Comparison of ENCODE assay signal across 16 cellular contexts in the genomic region with DNA sequence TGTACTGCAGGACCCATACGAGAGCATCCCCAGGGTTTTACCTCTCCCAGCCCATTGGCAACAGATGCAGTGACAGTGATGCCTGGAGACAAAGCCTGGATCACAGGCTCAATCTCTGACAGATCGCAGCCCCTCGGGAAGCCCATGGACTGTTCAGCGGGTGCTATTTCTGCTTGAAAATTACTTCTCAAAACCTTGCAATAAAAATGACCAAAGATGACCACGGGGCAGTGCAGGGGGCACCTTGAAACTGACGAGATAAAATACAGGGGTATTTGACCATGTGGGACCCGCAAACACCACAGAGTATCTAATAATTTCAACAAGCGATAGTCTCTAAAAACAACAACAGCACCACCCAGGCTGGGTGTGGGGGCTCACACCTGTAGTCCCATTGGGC.
DNase-seq lines count a peak whose midpoint lies in the region; ATAC-seq and TF ChIP-seq lines count a peak whose summit lies in the region.
"Had no signal": no experiment of that assay in that cellular context is flagged by ENCODE, and none has a peak within 500 bp of the region (broad histone marks: within the 10 kb centered on the region; RNA-seq: fewer than 3 reads in every experiment).

No MANE protein-coding gene starts in this region.

- no peak overlapping the region for H3K4me2 ChIP-seq in PC-3 (ENCODE audit: low read length)

- H3K9me3 ChIP-seq in AG04450 (ENCODE audit: control insufficient read depth, insufficient read depth, low read length) (no peaks in the 10 kb centered on the region), HEK293 (ENCODE audit: control insufficient read depth, insufficient read depth, low read depth, low read length) (no peaks in the 10 kb centered on the region), PC-3 (ENCODE audit: low read length) (no peaks in the 10 kb centered on the region)
- H3K9me3 ChIP-seq: HAP-1 had no signal

- DNase-seq in AG04450 (ENCODE audit: low read depth, low spot score) (no peak), PC-3 (no peak), chondrocyte (ENCODE audit: low spot score) (no peak), HEK293T (ENCODE audit: extremely low spot score) (no peak), NCI-H1694 (lab: John Stamatoyannopoulos, UW) (no peak)
- DNase-seq in activated naive CD4-positive, alpha-beta T cell treated with anti-CD3 and anti-CD28 coated beads, Interleukin-2, amount 50 U/mL, for 72 hours (ENCODE audit: low spot score in 2 of 2) = no peak
- no peak for DNase-seq in activated naive CD4-positive, alpha-beta T cell treated with anti-CD3 and anti-CD28 coated beads, Interleukin-2, amount 10 ng/mL, durations not matched to agents 7 days and 5 days
- DNase-seq: ACHN; CD4-positive, alpha-beta memory T cell; DMS79 treated with DMSO at 0.1 percent for 48 hours; EL had no signal

- peak overlapping the region; percentile 52 for H3K27ac ChIP-seq in AG04450 (ENCODE audit: low read depth, low read length)
- H3K27ac ChIP-seq in HEK293 (ENCODE audit: extremely low read depth, low read depth, low read length) = no peak overlapping the region
- H3K27ac ChIP-seq in PC-3 (ENCODE audit: low read length) = 0 out of 2 replicates have a peak overlapping the region, but pooled peaks have one; percentile 16
- H3K27ac ChIP-seq: C4-2B had no signal

- intact Hi-C loops in PC-3 (cut with micrococcal nuclease) = no loop called here

- no peaks in the 10 kb centered on the region for H3K79me2 ChIP-seq in PC-3 (ENCODE audit: low read length)

- CTCF ChIA-PET in AG04450 (lab: Charles Lee) (interaction anchor here (1.1 kb wide), 1 partner anchor 9 kb away, joined by 3 read pairs; no protein-coding TSS in a partner anchor), HEK293 (lab: Yijun Ruan, JAX) (no interaction called here), PC-3 (lab: Charles Lee) (no interaction called here), HEK293T (lab: Yijun Ruan, JAX) (no interaction called here)
- CTCF ChIA-PET in activated naive CD4-positive, alpha-beta T cell treated with anti-CD3 and anti-CD28 coated beads, Interleukin-2, amount 10 ng/mL, durations not matched to agents 7 days and 5 days (lab: Charles Lee) = no interaction called here

- no peaks in the 10 kb centered on the region for H3F3A ChIP-seq in PC-3 (ENCODE audit: low read length, unreplicated experiment)

- H2AFZ ChIP-seq in PC-3 (ENCODE audit: low read length) = no peak overlapping the region

- H3K4me3 ChIP-seq in AG04450 (ENCODE audit: low read depth, low read length) (no peak overlapping the region), HEK293 (ENCODE audit: low read depth, low read length) (no peak overlapping the region), PC-3 (ENCODE audit: low read length) (no peak overlapping the region)
- H3K4me3 ChIP-seq: HAP-1 had no signal

- peaks cover 6% of the 10 kb centered on the region for H3K27me3 ChIP-seq in AG04450 (ENCODE audit: control insufficient read depth, insufficient read depth, low read length)
- H3K27me3 ChIP-seq in PC-3 (ENCODE audit: low read length) = no peaks in the 10 kb centered on the region

- no peaks in the 10 kb centered on the region for H3K9me2 ChIP-seq in PC-3 (replicated peaks; ENCODE audit: low read length)

- peaks cover 71% of the 10 kb centered on the region for H3K4me1 Mint-ChIP-seq in chondrocyte (ENCODE audit: low read depth)
- no peaks in the 10 kb centered on the region for H3K4me1 Mint-ChIP-seq in activated naive CD4-positive, alpha-beta T cell treated with anti-CD3 and anti-CD28 coated beads, Interleukin-2, amount 10 ng/mL, durations not matched to agents 7 days and 5 days
- H3K4me1 Mint-ChIP-seq: B cell had no signal

- H3K9ac ChIP-seq in PC-3 (ENCODE audit: low read length) = no peak overlapping the region

- no peaks in the 10 kb centered on the region for H3K27me3 Mint-ChIP-seq in chondrocyte (ENCODE audit: low read depth)
- H3K27me3 Mint-ChIP-seq in activated naive CD4-positive, alpha-beta T cell treated with anti-CD3 and anti-CD28 coated beads, Interleukin-2, amount 10 ng/mL, durations not matched to agents 7 days and 5 days = peaks cover 19% of the 10 kb centered on the region

- no peak overlapping the region for H3K4me3 Mint-ChIP-seq in chondrocyte (ENCODE audit: unreplicated experiment)
- no peak overlapping the region for H3K4me3 Mint-ChIP-seq in activated naive CD4-positive, alpha-beta T cell treated with anti-CD3 and anti-CD28 coated beads, Interleukin-2, amount 10 ng/mL, durations not matched to agents 7 days and 5 days
- H3K4me3 Mint-ChIP-seq: B cell; CD4-positive, alpha-beta memory T cell had no signal

- H3K36me3 Mint-ChIP-seq in chondrocyte (ENCODE audit: low read depth) = no peaks in the 10 kb centered on the region
- H3K36me3 Mint-ChIP-seq in activated naive CD4-positive, alpha-beta T cell treated with anti-CD3 and anti-CD28 coated beads, Interleukin-2, amount 50 U/mL, for 72 hours = no peaks in the 10 kb centered on the region
- H3K36me3 Mint-ChIP-seq in activated naive CD4-positive, alpha-beta T cell treated with anti-CD3 and anti-CD28 coated beads, Interleukin-2, amount 10 ng/mL, durations not matched to agents 7 days and 5 days = no peaks in the 10 kb centered on the region
- H3K36me3 Mint-ChIP-seq: CD4-positive, alpha-beta memory T cell had no signal

- TF ChIP-seq CTCF in AG04450 (IDR thresholded peaks at IDR 0.05; ENCODE audit: low read depth, low read length) = no peak
- TF ChIP-seq CTCF in HEK293 (tag by site-specific recombination; IDR thresholded peaks at IDR 0.05) = no peak
- TF ChIP-seq CTCF in PC-3 (conservative IDR thresholded peaks at IDR 0.05; ENCODE audit: low read depth, low read length) = no peak
- TF ChIP-seq CTCF in chondrocyte (IDR thresholded peaks at IDR 0.05) = no peak

- H3K4me1 ChIP-seq in HEK293 (ENCODE audit: control insufficient read depth, insufficient read depth, low read length) = no peaks in the 10 kb centered on the region
- H3K4me1 ChIP-seq in PC-3 (ENCODE audit: insufficient read depth, low read length) = peaks cover 17% of the 10 kb centered on the region
- H3K4me1 ChIP-seq: HAP-1 had no signal

- H3K36me3 ChIP-seq in HEK293 (ENCODE audit: control insufficient read depth in 2 of 2, insufficient read depth in 1 of 2, low read length in 2 of 2) = no peaks in the 10 kb centered on the region
- H3K36me3 ChIP-seq in PC-3 (ENCODE audit: low read depth, low read length) = no peaks in the 10 kb centered on the region
- H3K36me3 ChIP-seq: HAP-1 had no signal

- no peaks in the 10 kb centered on the region for H4K20me1 ChIP-seq in PC-3 (ENCODE audit: low read length)

- H3K27ac Mint-ChIP-seq in chondrocyte (ENCODE audit: unreplicated experiment) = peak overlapping the region; percentile 73
- H3K27ac Mint-ChIP-seq in activated naive CD4-positive, alpha-beta T cell treated with anti-CD3 and anti-CD28 coated beads, Interleukin-2, amount 50 U/mL, for 72 hours = no peak overlapping the region
- H3K27ac Mint-ChIP-seq in activated naive CD4-positive, alpha-beta T cell treated with anti-CD3 and anti-CD28 coated beads, Interleukin-2, amount 10 ng/mL, durations not matched to agents 7 days and 5 days = no peak overlapping the region
- H3K27ac Mint-ChIP-seq: B cell had no signal

- peaks cover 7% of the 10 kb centered on the region for H3K9me3 Mint-ChIP-seq in chondrocyte (ENCODE audit: low read depth)
- H3K9me3 Mint-ChIP-seq in activated naive CD4-positive, alpha-beta T cell treated with anti-CD3 and anti-CD28 coated beads, Interleukin-2, amount 50 U/mL, for 72 hours = no peaks in the 10 kb centered on the region
- H3K9me3 Mint-ChIP-seq in activated naive CD4-positive, alpha-beta T cell treated with anti-CD3 and anti-CD28 coated beads, Interleukin-2, amount 10 ng/mL, durations not matched to agents 7 days and 5 days = no peaks in the 10 kb centered on the region
- H3K9me3 Mint-ChIP-seq: CD4-positive, alpha-beta memory T cell had no signal

- POLR2A ChIA-PET in AG04450 (lab: Yijun Ruan, JAX) (interaction anchor here (1.3 kb wide), 1 partner anchor 29 kb away, joined by 3 read pairs; no protein-coding TSS in a partner anchor), HEK293 (lab: Yijun Ruan, JAX) (no interaction called here), PC-3 (lab: Charles Lee; ENCODE audit: unreplicated experiment) (no interaction called here), HEK293T (lab: Yijun Ruan, JAX) (no interaction called here)

- ATAC-seq in PC-3 = no peak
- ATAC-seq in activated naive CD4-positive, alpha-beta T cell treated with anti-CD3 and anti-CD28 coated beads, Interleukin-2, amount 50 U/mL, for 72 hours = no peak
- ATAC-seq: HepG2 had no signal

- BruUV-seq in PC-3 (replicated peaks; lab: Mats Ljungman, UMichigan) = no TSS peak

TF ChIP-seq in HEK293, 187 proteins besides CTCF, POLR2A, EP300 and RAD21 (continues in another document):
- no peak for TF ChIP-seq YY1 (tag by site-specific recombination; IDR thresholded peaks at IDR 0.05)

TF ChIP-seq in HEK293T, 16 proteins besides CTCF, POLR2A, EP300 and RAD21:
- TF ChIP-seq ELF4 (IDR thresholded peaks at IDR 0.05) (no peak), FOXK2 (IDR thresholded peaks at IDR 0.05) (no peak), ARNT (IDR thresholded peaks at IDR 0.05) (no peak), HDGF (IDR thresholded peaks at IDR 0.05; ENCODE audit: borderline replicate concordance) (no peak), SUZ12 (IDR thresholded peaks at IDR 0.05) (no peak), SP1 (IDR thresholded peaks at IDR 0.05) (no peak), NFRKB (IDR thresholded peaks at IDR 0.05) (no peak), FOXA1 (IDR thresholded peaks at IDR 0.05) (no peak), L3MBTL2 (conservative IDR thresholded peaks at IDR 0.05) (no peak), BHLHE40 (IDR thresholded peaks at IDR 0.05; ENCODE audit: borderline replicate concordance) (no peak), CTBP1 (IDR thresholded peaks at IDR 0.05; ENCODE audit: borderline replicate concordance) (no peak), ZNF384 (IDR thresholded peaks at IDR 0.05) (no peak), LEF1 (IDR thresholded peaks at IDR 0.05; ENCODE audit: borderline replicate concordance) (no peak), FOXM1 (IDR thresholded peaks at IDR 0.05; ENCODE audit: borderline replicate concordance) (no peak), TARDBP (IDR thresholded peaks at IDR 0.05) (no peak)
- TF ChIP-seq, protein P1, sequence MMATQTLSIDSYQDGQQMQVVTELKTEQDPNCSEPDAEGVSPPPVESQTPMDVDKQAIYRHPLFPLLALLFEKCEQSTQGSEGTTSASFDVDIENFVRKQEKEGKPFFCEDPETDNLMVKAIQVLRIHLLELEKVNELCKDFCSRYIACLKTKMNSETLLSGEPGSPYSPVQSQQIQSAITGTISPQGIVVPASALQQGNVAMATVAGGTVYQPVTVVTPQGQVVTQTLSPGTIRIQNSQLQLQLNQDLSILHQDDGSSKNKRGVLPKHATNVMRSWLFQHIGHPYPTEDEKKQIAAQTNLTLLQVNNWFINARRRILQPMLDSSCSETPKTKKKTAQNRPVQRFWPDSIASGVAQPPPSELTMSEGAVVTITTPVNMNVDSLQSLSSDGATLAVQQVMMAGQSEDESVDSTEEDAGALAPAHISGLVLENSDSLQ (IDR thresholded peaks at IDR 0.05) = no peak
